Comparison of ENCODE assay signal across 34 cellular contexts in the genomic region with DNA sequence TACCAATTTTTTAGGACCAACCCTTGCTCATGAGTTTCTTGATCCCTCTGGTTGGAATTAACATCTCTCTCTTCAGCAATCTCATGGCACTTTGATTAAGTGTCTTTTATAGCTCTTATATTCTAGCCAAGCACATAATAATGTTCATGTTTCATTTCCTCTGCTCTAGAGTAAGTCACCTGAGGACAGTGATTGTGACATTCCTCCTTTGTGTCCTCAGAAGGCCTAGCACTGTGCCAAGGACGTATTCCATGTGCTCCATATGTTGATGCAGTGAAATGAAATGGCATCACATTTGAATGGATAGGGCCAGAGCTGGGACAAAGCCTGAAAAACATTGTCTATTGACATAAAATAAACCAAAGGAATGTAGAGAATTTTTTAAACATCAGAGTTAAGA.
"Had no signal": no experiment of that assay in that cellular context is flagged by ENCODE, and none has a peak within 500 bp of the region (broad histone marks: within the 10 kb centered on the region; RNA-seq: fewer than 3 reads in every experiment).

No MANE protein-coding gene starts in this region.

- H3K4me1 Mint-ChIP-seq: activated CD4-positive, alpha-beta memory T cell treated with anti-CD3 and anti-CD28 coated beads, Interleukin-2, amount 10 ng/mL, durations not matched to agents 7 days and 5 days; activated CD4-positive, alpha-beta T cell treated with anti-CD3 and anti-CD28 coated beads, Interleukin-2, amount 10 ng/mL, durations not matched to agents 7 days and 5 days; brain; T-helper 17 cell had no signal

- DNase-seq: activated CD4-positive, alpha-beta memory T cell treated with anti-CD3 and anti-CD28 coated beads, Interleukin-2, amount 10 ng/mL, durations not matched to agents 7 days and 5 days; activated CD4-positive, alpha-beta T cell treated with anti-CD3 and anti-CD28 coated beads for 1 hour; activated CD4-positive, alpha-beta T cell treated with anti-CD3 and anti-CD28 coated beads for 4 hours; activated CD4-positive, alpha-beta T cell treated with anti-CD3 and anti-CD28 coated beads, Interleukin-2, amount 10 ng/mL, durations not matched to agents 7 days and 5 days; activated CD4-positive, alpha-beta T cell treated with anti-CD3 and anti-CD28 coated beads, Interleukin-2, amount 50 U/mL, for 4 hours; activated CD4-positive, CD25-positive, alpha-beta regulatory T cell; activated CD8-positive, alpha-beta memory T cell treated with anti-CD3 and anti-CD28 coated beads, Interleukin-2, amount 50 U/mL, for 48 hours; activated gamma-delta T cell treated with Interleukin-2 at 50 U/mL for 16 hours; activated naive CD4-positive, alpha-beta T cell treated with anti-CD3 and anti-CD28 coated beads, Interleukin-2, amount 50 U/mL, for 16 hours; activated naive CD4-positive, alpha-beta T cell treated with Interleukin-2 at 50 U/mL for 16 hours; activated T-cell treated with anti-CD3 and anti-CD28 coated beads for 4 hours; activated T-cell treated with anti-CD3 and anti-CD28 coated beads, Interleukin-2, amount 50 U/mL, for 24 hours; activated T-cell treated with anti-CD3 and anti-CD28 coated beads, Interleukin-2, amount 50 U/mL, for 72 hours; adrenal gland; amygdala; aorta; central memory CD4-positive, alpha-beta T cell; cerebellar nuclear complex; cortex of kidney; dermis blood vessel endothelial cell; effector CD4-positive, alpha-beta T cell; effector memory CD8-positive, alpha-beta T cell; erythroblast; foreskin fibroblast; head of caudate nucleus; T-helper 1 cell; T-helper 17 cell; T1000 had no signal

- H3K4me3 Mint-ChIP-seq: activated CD4-positive, alpha-beta memory T cell treated with anti-CD3 and anti-CD28 coated beads, Interleukin-2, amount 10 ng/mL, durations not matched to agents 7 days and 5 days; activated CD4-positive, alpha-beta T cell treated with anti-CD3 and anti-CD28 coated beads, Interleukin-2, amount 10 ng/mL, durations not matched to agents 7 days and 5 days; activated naive CD8-positive, alpha-beta T cell; activated T-cell treated with anti-CD3 and anti-CD28 coated beads, Interleukin-2, amount 50 U/mL, for 24 hours; activated T-cell treated with anti-CD3 and anti-CD28 coated beads, Interleukin-2, amount 50 U/mL, for 72 hours; brain; effector memory CD8-positive, alpha-beta T cell; T-helper 17 cell; T-helper 2 cell treated with Interferon-gamma antibody and Interleukin-4, amounts not matched to agents 5 μg/mL and 100 μg/mL, for 36 hours had no signal

- H3K27ac Mint-ChIP-seq: activated CD4-positive, alpha-beta memory T cell treated with anti-CD3 and anti-CD28 coated beads, Interleukin-2, amount 10 ng/mL, durations not matched to agents 7 days and 5 days; activated CD4-positive, alpha-beta T cell treated with anti-CD3 and anti-CD28 coated beads, Interleukin-2, amount 10 ng/mL, durations not matched to agents 7 days and 5 days; activated naive CD8-positive, alpha-beta T cell; activated T-cell treated with anti-CD3 and anti-CD28 coated beads, Interleukin-2, amount 50 U/mL, for 24 hours; activated T-cell treated with anti-CD3 and anti-CD28 coated beads, Interleukin-2, amount 50 U/mL, for 72 hours; brain; effector memory CD8-positive, alpha-beta T cell; T-helper 17 cell; T-helper 2 cell treated with Interferon-gamma antibody and Interleukin-4, amounts not matched to agents 5 μg/mL and 100 μg/mL, for 36 hours had no signal

- H3K36me3 Mint-ChIP-seq: activated naive CD8-positive, alpha-beta T cell; brain had no signal

- H3K36me3 ChIP-seq: adrenal gland, breast epithelium, cardiac muscle cell, esophagus muscularis mucosa had no signal

- H3K9me3 ChIP-seq: adrenal gland, breast epithelium, esophagus muscularis mucosa had no signal

- H3K4me3 ChIP-seq: adrenal gland, breast epithelium, cardiac muscle cell, esophagus muscularis mucosa had no signal

- H3K27me3 Mint-ChIP-seq: activated CD4-positive, alpha-beta memory T cell treated with anti-CD3 and anti-CD28 coated beads, Interleukin-2, amount 10 ng/mL, durations not matched to agents 7 days and 5 days; activated CD4-positive, alpha-beta T cell treated with anti-CD3 and anti-CD28 coated beads, Interleukin-2, amount 10 ng/mL, durations not matched to agents 7 days and 5 days; activated T-cell treated with anti-CD3 and anti-CD28 coated beads, Interleukin-2, amount 50 U/mL, for 24 hours; effector memory CD8-positive, alpha-beta T cell; T-helper 17 cell had no signal

- H3K27me3 ChIP-seq: adrenal gland, breast epithelium, cardiac muscle cell, esophagus muscularis mucosa had no signal

- H3K4me1 ChIP-seq: adrenal gland, breast epithelium, esophagus muscularis mucosa had no signal
